In the genomic region with DNA sequence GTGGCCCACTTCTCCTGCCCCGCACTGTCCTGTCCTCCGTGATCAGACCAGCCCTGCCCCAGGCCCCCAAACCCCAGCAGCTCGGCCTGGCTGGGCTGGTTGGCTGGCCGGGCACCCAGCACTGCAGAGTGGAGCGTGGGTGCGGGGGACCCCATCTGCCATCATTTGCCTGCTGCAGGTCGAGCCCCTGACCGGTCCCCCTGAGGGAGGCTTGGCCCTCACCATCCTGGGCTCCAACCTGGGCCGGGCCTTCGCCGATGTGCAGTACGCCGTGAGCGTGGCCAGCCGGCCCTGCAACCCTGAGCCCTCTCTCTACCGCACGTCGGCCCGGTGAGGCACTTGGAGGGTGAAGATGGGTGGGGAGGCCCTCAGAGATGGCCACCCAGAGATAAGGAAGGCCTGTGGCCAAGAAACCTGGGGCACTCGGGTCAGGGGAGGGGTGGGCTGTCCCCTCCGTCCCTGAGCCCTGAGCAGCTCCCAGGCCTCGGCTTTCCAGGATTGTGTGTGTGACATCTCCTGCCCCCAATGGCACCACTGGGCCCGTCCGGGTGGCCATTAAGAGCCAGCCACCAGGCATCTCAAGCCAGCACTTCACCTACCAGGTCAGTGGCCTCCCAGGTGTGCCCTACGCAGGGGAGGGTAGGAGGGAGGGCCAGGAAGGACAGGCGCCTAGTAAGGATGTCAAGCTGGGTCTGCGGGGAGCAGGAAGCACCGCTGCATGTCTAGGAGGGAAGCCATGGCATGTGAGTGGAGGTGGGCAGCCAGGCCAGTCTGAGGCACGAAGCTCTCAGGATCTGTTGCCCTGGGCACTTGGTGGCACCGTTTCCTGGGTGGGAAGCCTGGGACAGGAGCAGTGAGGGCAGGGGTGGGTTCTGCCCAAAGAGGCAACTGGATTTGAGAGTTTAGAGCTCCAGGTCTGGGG, we compare ENCODE assay signal across 16 cellular contexts. TPM values are rescaled to one million over a fixed set of nuclear protein-coding genes. Genes with fewer than 3 reads are reported as not detected.
"Had no signal": no experiment of that assay in that cellular context is flagged by ENCODE, and none has a peak within 500 bp of the region (broad histone marks: within the 10 kb centered on the region; RNA-seq: fewer than 3 reads in every experiment).

No MANE protein-coding gene starts in this region.

- H3K27ac Mint-ChIP-seq: activated T-cell treated with anti-CD3 and anti-CD28 coated beads, Interleukin-2, amount 50 U/mL, for 72 hours; mesothelial cell of epicardium; T-cell had no signal

- ATAC-seq: activated T-cell treated with anti-CD3 and anti-CD28 coated beads, Interleukin-2, amount 50 U/mL, for 72 hours; foreskin keratinocyte; left cardiac atrium; lower lobe of right lung; stimulated activated naive CD8-positive, alpha-beta T cell treated with anti-CD3 and anti-CD28 coated beads, Interleukin-15, Interleukin-2, amounts not matched to agents 100 U/mL and 50 U/mL, for 24 hours; T-cell had no signal

- H3K36me3 ChIP-seq: lower lobe of right lung, neutrophil, transverse colon had no signal

- H3K27me3 Mint-ChIP-seq: T-cell had no signal

- DNase-seq: activated CD4-positive, alpha-beta T cell treated with anti-CD3 and anti-CD28 coated beads, Interleukin-2, amount 50 U/mL, for 48 hours; activated T-cell treated with anti-CD3 and anti-CD28 coated beads, Interleukin-2, amount 50 U/mL, for 72 hours; effector CD8-positive, alpha-beta T cell; foreskin keratinocyte; left cardiac atrium; lower lobe of right lung; retina; stimulated activated CD4-positive, alpha-beta T cell treated with anti-CD3 and anti-CD28 coated beads, Interleukin-15, amount 100 ng/mL, for 24 hours; stimulated activated CD4-positive, alpha-beta T cell treated with anti-CD3 and anti-CD28 coated beads, Interleukin-4, amount 100 ng/mL, for 4 hours; stimulated activated CD8-positive, alpha-beta memory T cell treated with anti-CD3 and anti-CD28 coated beads, Interleukin-4, amount 100 ng/mL, for 48 hours; stimulated activated naive CD8-positive, alpha-beta T cell treated with anti-CD3 and anti-CD28 coated beads, Interleukin-15, Interleukin-2, amounts not matched to agents 100 U/mL and 50 U/mL, for 24 hours; T1000; transverse colon had no signal

- H3K4me1 Mint-ChIP-seq: mesothelial cell of epicardium had no signal

- H3K4me1 ChIP-seq: foreskin keratinocyte, lower lobe of right lung, transverse colon had no signal

- H3K9me3 Mint-ChIP-seq: activated T-cell treated with anti-CD3 and anti-CD28 coated beads, Interleukin-2, amount 50 U/mL, for 72 hours; mesothelial cell of epicardium; T-cell had no signal

- H3K27ac ChIP-seq: foreskin keratinocyte, lower lobe of right lung, neutrophil, transverse colon had no signal

- H3K36me3 Mint-ChIP-seq: mesothelial cell of epicardium, T-cell had no signal

- H3K27me3 ChIP-seq: foreskin keratinocyte, transverse colon had no signal

- H3K4me3 Mint-ChIP-seq: activated T-cell treated with anti-CD3 and anti-CD28 coated beads, Interleukin-2, amount 50 U/mL, for 72 hours; mesothelial cell of epicardium; T-cell had no signal

- H3K9me3 ChIP-seq: lower lobe of right lung, neutrophil, transverse colon had no signal

- H3K4me3 ChIP-seq: lower lobe of right lung, transverse colon had no signal

RNA-seq across cellular contexts. Expression of gene SRPK3, which starts 8.9 kb away (rescaled TPM):
- total RNA-seq: activated T-cell treated with anti-CD3 and anti-CD28 coated beads, Interleukin-2, amount 50 U/mL, for 72 hours; lower lobe of right lung; mesothelial cell of epicardium; T-cell had no signal
